ENCODE assay signal across 8 cellular contexts in the genomic region with DNA sequence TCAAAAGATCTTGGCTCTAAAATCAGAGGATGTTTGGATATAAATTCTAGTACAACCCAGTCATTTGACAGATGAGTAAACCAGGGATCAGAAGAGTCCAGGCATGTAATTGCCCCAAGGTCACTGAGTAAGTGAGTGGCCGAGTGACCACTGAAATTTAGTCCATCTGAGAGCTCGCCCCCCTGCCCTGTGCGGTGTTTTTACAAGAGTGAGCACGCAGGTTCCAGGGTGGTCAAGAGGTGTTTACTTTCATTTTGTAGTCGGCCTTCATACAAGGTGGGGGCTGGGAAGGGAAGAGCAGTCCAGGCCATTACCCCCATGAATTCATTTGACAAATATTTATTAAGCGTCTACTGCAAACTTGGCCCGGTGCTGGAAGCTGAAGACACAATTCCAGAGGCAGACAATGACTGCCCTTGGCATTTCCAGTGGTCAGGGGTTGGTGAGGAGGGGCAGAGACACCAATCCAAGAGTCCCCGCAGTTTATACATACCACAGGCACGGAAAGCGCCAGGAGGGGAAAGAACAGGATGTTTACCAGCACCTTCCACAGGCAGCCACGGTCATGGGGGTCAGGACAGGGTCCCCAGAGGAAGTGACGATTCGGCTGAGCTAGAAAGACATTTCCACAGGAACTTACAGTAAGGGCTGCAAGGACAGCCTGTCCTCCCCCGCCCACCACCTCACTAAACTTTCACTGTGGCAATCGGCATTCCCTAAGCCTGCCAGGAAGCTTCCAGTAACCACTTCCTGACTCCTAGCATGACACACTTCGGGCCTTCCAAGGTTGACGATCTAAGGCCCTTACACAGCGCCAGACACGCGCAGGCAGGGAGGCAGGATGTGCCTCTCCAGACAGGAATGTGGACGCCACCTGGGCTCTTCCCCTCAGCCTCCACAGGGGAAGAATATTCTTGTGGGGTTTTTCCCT. TPM values are rescaled to one million over a fixed set of nuclear protein-coding genes. Genes with fewer than 3 reads are reported as not detected.
DNase-seq lines count a peak whose midpoint lies in the region; ATAC-seq lines count a peak whose summit lies in the region.

No MANE protein-coding gene starts in this region.

- no peaks in the 10 kb centered on the region for H3K27me3 ChIP-seq in right cardiac atrium (ENCODE audit: control insufficient read depth, insufficient read depth)

- intact Hi-C loops in right cardiac atrium (cut with DNase I) = loop anchor here in 2 of 4 donors (10.0 kb wide), 2 partner anchors 88 to 98 kb away; no protein-coding TSS in a partner anchor

- H3K4me1 ChIP-seq in right cardiac atrium (ENCODE audit: control insufficient read depth, insufficient read depth, low read length) = peaks cover 17% of the 10 kb centered on the region

- H3K4me3 ChIP-seq in right cardiac atrium (ENCODE audit: low read length) (no peak overlapping the region), skeletal muscle cell (ENCODE audit: low read depth, low read length) (peak overlapping the region; percentile 27)

- 30 to 61% (median 34%) methylated on average over 21 of the region's 21 CpGs for WGBS in adipose tissue, 3 donors
- 45% methylated on average over 21 of the region's 21 CpGs for WGBS in right cardiac atrium

- H3K27ac ChIP-seq in adipose tissue (ENCODE audit: low read depth, low read length) = peak overlapping the region; percentile 84
- peak overlapping the region; percentile 92 for H3K27ac ChIP-seq in right cardiac atrium (ENCODE audit: low read length)

- H3K9me3 ChIP-seq in right cardiac atrium (ENCODE audit: control insufficient read depth, low read length) = no peaks in the 10 kb centered on the region

- peak; percentile 23 for DNase-seq in stimulated activated CD4-positive, alpha-beta T cell treated with anti-CD3 and anti-CD28 coated beads, Interleukin-15, amount 100 ng/mL, for 24 hours
- DNase-seq in stimulated activated CD4-positive, alpha-beta T cell treated with anti-CD3 and anti-CD28 coated beads, Interleukin-4, amount 100 ng/mL, for 24 hours = no peak
- DNase-seq in right cardiac atrium = peak; percentile 75 to 85 (median 85)
- DNase-seq in skeletal muscle cell (ENCODE audit: low read depth) = peak; percentile 100

- ATAC-seq in right cardiac atrium = peak; percentile 21 to 68
- no peak for ATAC-seq in GM19035 (IDR thresholded peaks at IDR 0.05; ENCODE audit: unreplicated experiment)
- no peak for ATAC-seq in HG03025 (IDR thresholded peaks at IDR 0.05; ENCODE audit: low FRiP score, unreplicated experiment)
- no peak for ATAC-seq in HG03354 (IDR thresholded peaks at IDR 0.05; ENCODE audit: poor library complexity, severe bottlenecking, unreplicated experiment)

RNA-seq across cellular contexts. Expression of gene MT2A, which starts 1.4 kb away (rescaled TPM):
- polyA plus RNA-seq in adipose tissue (1,000 to 10,000 TPM in 2 of 3 donors, 100 to 1,000 TPM in 1; 558 to 7,150 (median 3,647) TPM), right cardiac atrium (140 TPM)
- 100 to 1,000 TPM in 1 of 4 donors, 10 to 100 TPM in 3; 55.6 to 154 (median 83.4) TPM for total RNA-seq in right cardiac atrium

RNA-seq across cellular contexts. Expression of gene MT3, which starts 17.6 kb away (rescaled TPM):
- polyA plus RNA-seq in adipose tissue = 1 to 10 TPM in 2 of 3 donors, under 1 TPM in 1; 0.91 to 2.7 (median 1.8) TPM
- 1 to 10 TPM; 2.0 to 6.1 (median 3.3) TPM for total RNA-seq in right cardiac atrium
- polyA plus RNA-seq in right cardiac atrium = 24.7 TPM

RNA-seq across cellular contexts. Expression of gene MT1E, which starts 18.6 kb away (rescaled TPM):
- polyA plus RNA-seq in adipose tissue = 1,000 to 10,000 TPM in 2 of 3 donors, 100 to 1,000 TPM in 1; 256 to 2,506 (median 1,432) TPM
- 10 to 100 TPM; 58.7 to 88.4 (median 68.4) TPM for total RNA-seq in right cardiac atrium
- 129 TPM for polyA plus RNA-seq in right cardiac atrium

RNA-seq across cellular contexts. Expression of gene MT1M, which starts 25.5 kb away (rescaled TPM):
- polyA plus RNA-seq in adipose tissue (1,000 to 10,000 TPM in 1 of 3 donors, 100 to 1,000 TPM in 2; 108 to 1,265 (median 551) TPM), right cardiac atrium (18.0 TPM)
- 10 to 100 TPM in 1 of 4 donors, 1 to 10 TPM in 3; 3.0 to 26.7 (median 6.6) TPM for total RNA-seq in right cardiac atrium

RNA-seq across cellular contexts. Expression of gene MT1A, which starts 31.5 kb away (rescaled TPM):
- 1,000 to 10,000 TPM in 2 of 3 donors, 100 to 1,000 TPM in 1; 259 to 2,112 (median 1,254) TPM for polyA plus RNA-seq in adipose tissue
- total RNA-seq in right cardiac atrium = 10 to 100 TPM in 1 of 4 donors, 1 to 10 TPM in 3; 1.6 to 27.5 (median 6.0) TPM
- 73.4 TPM for polyA plus RNA-seq in right cardiac atrium

Comparison
In these comparisons a context has a peak if more than half of its experiments do, and no peak if none do; other contexts are left out.
1. ATAC-seq: peak in right cardiac atrium (2 of 2); none in GM19035 (single experiment), HG03025 (single experiment) and HG03354 (single experiment).